In genomic region chr5:71586052-71586940, GRCh38 we compare ENCODE assay signal across 8 cellular contexts. TPM values are rescaled to one million over a fixed set of nuclear protein-coding genes. Genes with fewer than 3 reads are reported as not detected.
A peak's percentile ranks its signal among the peaks of the same experiment; 100 is the strongest.
DNase-seq lines count a peak whose midpoint lies in the region; ATAC-seq, FAIRE-seq and TF ChIP-seq lines count a peak whose summit lies in the region.

No MANE protein-coding gene starts in this region.

- no peak for FAIRE-seq in small intestine (lab: Jason Lieb, UNC)

- H3K9ac ChIP-seq in KMS-11, result peak overlapping the region; percentile 88

- H3K4me3 Mint-ChIP-seq in activated naive CD4-positive, alpha-beta T cell treated with anti-CD3 and anti-CD28 coated beads, Interleukin-2, amount 10 ng/mL, durations not matched to agents 7 days and 5 days, result peak overlapping the region; percentile 91
- H3K4me3 Mint-ChIP-seq in activated CD8-positive, alpha-beta T cell treated with anti-CD3 and anti-CD28 coated beads, Interleukin-2, amount 10 ng/mL, durations not matched to agents 7 days and 5 days, result peak overlapping the region; percentile 94

- no peak for ATAC-seq in activated CD8-positive, alpha-beta T cell treated with anti-CD3 and anti-CD28 coated beads, Interleukin-2, amount 10 ng/mL, durations not matched to agents 7 days and 5 days
- ATAC-seq in GM21717 (IDR thresholded peaks at IDR 0.05; ENCODE audit: unreplicated experiment), result no peak

- peaks cover 8% of the 10 kb centered on the region for H3K36me3 Mint-ChIP-seq in activated naive CD4-positive, alpha-beta T cell treated with anti-CD3 and anti-CD28 coated beads, Interleukin-2, amount 10 ng/mL, durations not matched to agents 7 days and 5 days
- peaks cover 19% of the 10 kb centered on the region for H3K36me3 Mint-ChIP-seq in activated CD8-positive, alpha-beta T cell treated with anti-CD3 and anti-CD28 coated beads, Interleukin-2, amount 10 ng/mL, durations not matched to agents 7 days and 5 days (ENCODE audit: low read depth)

- H3K9me2 ChIP-seq in hepatocyte (replicated peaks; ENCODE audit: insufficient read depth), result no peaks in the 10 kb centered on the region

- no peaks in the 10 kb centered on the region for H3K9me3 ChIP-seq in hepatocyte (ENCODE audit: low read depth)
- H3K9me3 ChIP-seq in small intestine (ENCODE audit: control insufficient read depth, low read depth), result no peaks in the 10 kb centered on the region

- H3K9me3 Mint-ChIP-seq in activated naive CD4-positive, alpha-beta T cell treated with anti-CD3 and anti-CD28 coated beads, Interleukin-2, amount 10 ng/mL, durations not matched to agents 7 days and 5 days, result no peaks in the 10 kb centered on the region
- no peaks in the 10 kb centered on the region for H3K9me3 Mint-ChIP-seq in activated CD8-positive, alpha-beta T cell treated with anti-CD3 and anti-CD28 coated beads, Interleukin-2, amount 10 ng/mL, durations not matched to agents 7 days and 5 days (ENCODE audit: insufficient read depth)

- H3K36me3 ChIP-seq in KMS-11 (ENCODE audit: insufficient read depth) (no peaks in the 10 kb centered on the region), hepatocyte (replicated peaks; ENCODE audit: insufficient read depth, low read depth) (no peaks in the 10 kb centered on the region), small intestine (ENCODE audit: control insufficient read depth in 2 of 2, insufficient read depth in 2 of 2, low read length in 2 of 2) (no peaks in the 10 kb centered on the region)

- H2AFZ ChIP-seq in KMS-11 (ENCODE audit: low read depth), result peak overlapping the region; percentile 55
- peak overlapping the region; percentile 77 for H2AFZ ChIP-seq in hepatocyte

- H3K27ac ChIP-seq in KMS-11, result peak overlapping the region; percentile 84
- peak overlapping the region; percentile 86 for H3K27ac ChIP-seq in hepatocyte
- H3K27ac ChIP-seq in small intestine (ENCODE audit: low read depth in 1 of 2, low read length in 1 of 2), result peak overlapping the region; percentile 85 to 86

- POLR2A ChIA-PET in activated CD8-positive, alpha-beta T cell treated with anti-CD3 and anti-CD28 coated beads, Interleukin-2, amount 10 ng/mL, durations not matched to agents 7 days and 5 days (lab: Charles Lee), result interaction anchor here (0.7 to 4.3 kb wide), 4 partner anchors 15 to 736 kb away, joined by 3 to 47 read pairs (median 6); no protein-coding TSS in a partner anchor

- no peaks in the 10 kb centered on the region for H4K20me1 ChIP-seq in KMS-11 (ENCODE audit: insufficient read depth)
- no peaks in the 10 kb centered on the region for H4K20me1 ChIP-seq in hepatocyte (ENCODE audit: insufficient read depth, poor library complexity, severe bottlenecking)

- peak overlapping the region; percentile 94 for H3K27ac Mint-ChIP-seq in activated naive CD4-positive, alpha-beta T cell treated with anti-CD3 and anti-CD28 coated beads, Interleukin-2, amount 10 ng/mL, durations not matched to agents 7 days and 5 days
- peak overlapping the region; percentile 99 for H3K27ac Mint-ChIP-seq in activated CD8-positive, alpha-beta T cell treated with anti-CD3 and anti-CD28 coated beads, Interleukin-2, amount 10 ng/mL, durations not matched to agents 7 days and 5 days

- H3K4me3 ChIP-seq in KMS-11 (IDR thresholded peaks at IDR 0.05; ENCODE audit: insufficient read depth, low read depth, low read length) (peak overlapping the region; percentile 44), hepatocyte (peak overlapping the region; percentile 27), small intestine (ENCODE audit: low read depth in 1 of 2, low read length in 2 of 2) (peak overlapping the region; percentile 48 to 76)

- DNase-seq in activated naive CD4-positive, alpha-beta T cell treated with anti-CD3 and anti-CD28 coated beads, Interleukin-2, amount 10 ng/mL, durations not matched to agents 7 days and 5 days, result no peak
- no peak for DNase-seq in activated naive CD4-positive, alpha-beta T cell (lab: John Stamatoyannopoulos, UW)
- peak; percentile 30 for DNase-seq in activated CD8-positive, alpha-beta T cell treated with anti-CD3 and anti-CD28 coated beads, Interleukin-2, amount 10 ng/mL, durations not matched to agents 7 days and 5 days
- peak; percentile 7 for DNase-seq in hepatocyte (ENCODE audit: low spot score)
- DNase-seq in small intestine, result no peak
- DNase-seq in germinal center (ENCODE audit: low spot score), result no peak

- no peaks in the 10 kb centered on the region for H3K27me3 ChIP-seq in KMS-11 (ENCODE audit: insufficient read depth, low read depth)
- no peaks in the 10 kb centered on the region for H3K27me3 ChIP-seq in hepatocyte
- no peaks in the 10 kb centered on the region for H3K27me3 ChIP-seq in small intestine (ENCODE audit: control insufficient read depth in 2 of 2, insufficient read depth in 2 of 2, low read length in 2 of 2)

- WGBS in hepatocyte (ENCODE audit: low lambda C conversion rate, missing lambda C conversion rate), result 93% methylated on average over 22 of the region's 22 CpGs
- WGBS in small intestine, 3 donors, result 79 to 83% (median 83%) methylated on average over 22 of the region's 22 CpGs

- no peak for TF ChIP-seq CTCF in KMS-11 (conservative IDR thresholded peaks at IDR 0.05; ENCODE audit: low read depth, low read length)
- TF ChIP-seq CTCF in hepatocyte (IDR thresholded peaks at IDR 0.05; ENCODE audit: poor library complexity), result no peak

- CTCF ChIA-PET in activated naive CD4-positive, alpha-beta T cell treated with anti-CD3 and anti-CD28 coated beads, Interleukin-2, amount 10 ng/mL, durations not matched to agents 7 days and 5 days (lab: Charles Lee), result interaction anchor here (2.3 to 5.2 kb wide), 2 partner anchors 15 to 111 kb away, joined by 9 to 42 read pairs; no protein-coding TSS in a partner anchor
- CTCF ChIA-PET in activated CD8-positive, alpha-beta T cell treated with anti-CD3 and anti-CD28 coated beads, Interleukin-2, amount 10 ng/mL, durations not matched to agents 7 days and 5 days (lab: Charles Lee), result interaction anchor here (2.2 to 7.8 kb wide), 2 partner anchors 15 to 110 kb away, joined by 7 to 100 read pairs; no protein-coding TSS in a partner anchor

- H3K4me1 Mint-ChIP-seq in activated naive CD4-positive, alpha-beta T cell treated with anti-CD3 and anti-CD28 coated beads, Interleukin-2, amount 10 ng/mL, durations not matched to agents 7 days and 5 days, result peaks cover 36% of the 10 kb centered on the region
- peaks cover 37% of the 10 kb centered on the region for H3K4me1 Mint-ChIP-seq in activated CD8-positive, alpha-beta T cell treated with anti-CD3 and anti-CD28 coated beads, Interleukin-2, amount 10 ng/mL, durations not matched to agents 7 days and 5 days (ENCODE audit: low read depth)

- peak overlapping the region; percentile 73 for H3K4me2 ChIP-seq in KMS-11
- peak overlapping the region; percentile 76 for H3K4me2 ChIP-seq in hepatocyte

- H3K27me3 Mint-ChIP-seq in activated naive CD4-positive, alpha-beta T cell treated with anti-CD3 and anti-CD28 coated beads, Interleukin-2, amount 10 ng/mL, durations not matched to agents 7 days and 5 days, result no peaks in the 10 kb centered on the region
- no peaks in the 10 kb centered on the region for H3K27me3 Mint-ChIP-seq in activated CD8-positive, alpha-beta T cell treated with anti-CD3 and anti-CD28 coated beads, Interleukin-2, amount 10 ng/mL, durations not matched to agents 7 days and 5 days (ENCODE audit: low read depth)

- H3K79me2 ChIP-seq in KMS-11 (ENCODE audit: insufficient read depth, low read depth), result peaks cover 37% of the 10 kb centered on the region
- H3K79me2 ChIP-seq in hepatocyte, result peaks cover 18% of the 10 kb centered on the region

- H3K4me1 ChIP-seq in KMS-11 (ENCODE audit: low read depth, poor library complexity, severe bottlenecking) (peaks cover 43% of the 10 kb centered on the region), hepatocyte (ENCODE audit: insufficient read depth) (no peaks in the 10 kb centered on the region), small intestine (ENCODE audit: control insufficient read depth in 2 of 2, insufficient read depth in 1 of 2, low read depth in 1 of 2, low read length in 1 of 2) (peaks cover 6 to 8% of the 10 kb centered on the region in 2 donors)

RNA-seq across cellular contexts. Expression of gene MCCC2, which starts 0.8 kb away (rescaled TPM):
- 10 to 100 TPM; 41.2 to 41.9 TPM for total RNA-seq in activated CD8-positive, alpha-beta T cell treated with anti-CD3 and anti-CD28 coated beads, Interleukin-2, amount 10 ng/mL, durations not matched to agents 7 days and 5 days
- total RNA-seq in hepatocyte, result 26.8 and 34.2 TPM in 2 replicates
- 17.8 and 18.6 TPM in 2 replicates for polyA plus RNA-seq in hepatocyte
- 10 to 100 TPM; 24.9 to 44.9 (median 35.8) TPM for polyA plus RNA-seq in small intestine

Comparison
In these comparisons a context has a peak if more than half of its experiments do, and no peak if none do; other contexts are left out.
1. DNase-seq: peak in activated CD8-positive, alpha-beta T cell treated with anti-CD3 and anti-CD28 coated beads, Interleukin-2, amount 10 ng/mL, durations not matched to agents 7 days and 5 days (single experiment) and hepatocyte (single experiment); none in activated naive CD4-positive, alpha-beta T cell treated with anti-CD3 and anti-CD28 coated beads, Interleukin-2, amount 10 ng/mL, durations not matched to agents 7 days and 5 days (single experiment), activated naive CD4-positive, alpha-beta T cell (0 of 4), small intestine (single experiment) and germinal center (single experiment).
2. Peak in every context shown above with its lines, with median percentiles within 50 percentile points of each other: H3K27ac ChIP-seq and H3K4me3 ChIP-seq.